2 cellular contexts compared by ENCODE assay signal in the genomic region with DNA sequence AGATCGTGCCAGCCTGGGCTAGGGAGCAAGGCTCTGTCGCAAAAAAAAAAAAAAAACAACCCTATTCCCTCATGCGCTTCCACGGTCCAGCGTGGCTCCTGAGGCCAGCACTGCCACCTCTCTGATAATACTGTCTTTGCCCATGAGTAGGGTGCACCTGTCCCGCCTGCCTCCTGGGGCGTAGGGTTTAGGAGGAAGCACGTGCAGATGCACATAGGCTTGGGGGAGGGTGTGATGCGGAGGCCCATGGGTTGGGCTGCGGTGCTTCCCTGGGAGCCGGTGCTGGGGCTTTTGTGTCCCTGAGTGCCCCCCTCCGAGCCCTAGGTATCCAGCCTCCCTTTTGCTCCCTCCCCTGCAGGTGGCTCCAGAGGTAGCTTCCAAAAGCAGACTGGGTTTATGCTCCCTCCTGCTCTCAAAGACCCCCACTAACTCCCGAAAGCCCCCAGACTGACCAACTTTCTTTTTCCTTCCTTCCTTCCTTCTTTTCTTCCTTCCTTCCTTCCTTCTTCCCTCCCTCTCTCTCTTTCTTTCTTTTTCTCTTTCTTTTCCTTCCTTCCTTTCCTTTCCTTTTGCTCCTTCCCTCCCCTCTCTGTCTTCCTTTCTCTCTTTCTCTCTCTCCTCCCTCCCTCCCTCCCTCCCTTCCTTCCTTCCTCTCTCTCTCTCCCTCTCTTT.
TF ChIP-seq lines count a peak whose summit lies in the region.

No MANE protein-coding gene starts in this region.

TF ChIP-seq in HEK293, 187 proteins besides CTCF, POLR2A, EP300 and RAD21 (continued from another document):
- TF ChIP-seq, protein P1, sequence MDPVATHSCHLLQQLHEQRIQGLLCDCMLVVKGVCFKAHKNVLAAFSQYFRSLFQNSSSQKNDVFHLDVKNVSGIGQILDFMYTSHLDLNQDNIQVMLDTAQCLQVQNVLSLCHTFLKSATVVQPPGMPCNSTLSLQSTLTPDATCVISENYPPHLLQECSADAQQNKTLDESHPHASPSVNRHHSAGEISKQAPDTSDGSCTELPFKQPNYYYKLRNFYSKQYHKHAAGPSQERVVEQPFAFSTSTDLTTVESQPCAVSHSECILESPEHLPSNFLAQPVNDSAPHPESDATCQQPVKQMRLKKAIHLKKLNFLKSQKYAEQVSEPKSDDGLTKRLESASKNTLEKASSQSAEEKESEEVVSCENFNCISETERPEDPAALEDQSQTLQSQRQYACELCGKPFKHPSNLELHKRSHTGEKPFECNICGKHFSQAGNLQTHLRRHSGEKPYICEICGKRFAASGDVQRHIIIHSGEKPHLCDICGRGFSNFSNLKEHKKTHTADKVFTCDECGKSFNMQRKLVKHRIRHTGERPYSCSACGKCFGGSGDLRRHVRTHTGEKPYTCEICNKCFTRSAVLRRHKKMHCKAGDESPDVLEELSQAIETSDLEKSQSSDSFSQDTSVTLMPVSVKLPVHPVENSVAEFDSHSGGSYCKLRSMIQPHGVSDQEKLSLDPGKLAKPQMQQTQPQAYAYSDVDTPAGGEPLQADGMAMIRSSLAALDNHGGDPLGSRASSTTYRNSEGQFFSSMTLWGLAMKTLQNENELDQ (tag by site-specific recombination; IDR thresholded peaks at IDR 0.05; ENCODE audit: low read depth) = no peak
- TF ChIP-seq PRDM1 (tag by site-specific recombination; IDR thresholded peaks at IDR 0.05) = peak; percentile 78
- TF ChIP-seq ZNF558 (tag by site-specific recombination; IDR thresholded peaks at IDR 0.05) = no peak
- TF ChIP-seq ZNF658 (tag by site-specific recombination; IDR thresholded peaks at IDR 0.05) = no peak
- TF ChIP-seq ZNF596 (tag by site-specific recombination; IDR thresholded peaks at IDR 0.05) = 0 out of 2 replicates have a peak, but pooled peaks have one; percentile 15
- TF ChIP-seq ZNF530 (tag by site-specific recombination; IDR thresholded peaks at IDR 0.05; ENCODE audit: low read depth) = no peak
- TF ChIP-seq ZNF366 (tag by site-specific recombination; conservative IDR thresholded peaks at IDR 0.05) = peak; percentile 97
- no peak for TF ChIP-seq ZNF239 (tag by site-specific recombination; IDR thresholded peaks at IDR 0.05)
- TF ChIP-seq, protein P2, sequence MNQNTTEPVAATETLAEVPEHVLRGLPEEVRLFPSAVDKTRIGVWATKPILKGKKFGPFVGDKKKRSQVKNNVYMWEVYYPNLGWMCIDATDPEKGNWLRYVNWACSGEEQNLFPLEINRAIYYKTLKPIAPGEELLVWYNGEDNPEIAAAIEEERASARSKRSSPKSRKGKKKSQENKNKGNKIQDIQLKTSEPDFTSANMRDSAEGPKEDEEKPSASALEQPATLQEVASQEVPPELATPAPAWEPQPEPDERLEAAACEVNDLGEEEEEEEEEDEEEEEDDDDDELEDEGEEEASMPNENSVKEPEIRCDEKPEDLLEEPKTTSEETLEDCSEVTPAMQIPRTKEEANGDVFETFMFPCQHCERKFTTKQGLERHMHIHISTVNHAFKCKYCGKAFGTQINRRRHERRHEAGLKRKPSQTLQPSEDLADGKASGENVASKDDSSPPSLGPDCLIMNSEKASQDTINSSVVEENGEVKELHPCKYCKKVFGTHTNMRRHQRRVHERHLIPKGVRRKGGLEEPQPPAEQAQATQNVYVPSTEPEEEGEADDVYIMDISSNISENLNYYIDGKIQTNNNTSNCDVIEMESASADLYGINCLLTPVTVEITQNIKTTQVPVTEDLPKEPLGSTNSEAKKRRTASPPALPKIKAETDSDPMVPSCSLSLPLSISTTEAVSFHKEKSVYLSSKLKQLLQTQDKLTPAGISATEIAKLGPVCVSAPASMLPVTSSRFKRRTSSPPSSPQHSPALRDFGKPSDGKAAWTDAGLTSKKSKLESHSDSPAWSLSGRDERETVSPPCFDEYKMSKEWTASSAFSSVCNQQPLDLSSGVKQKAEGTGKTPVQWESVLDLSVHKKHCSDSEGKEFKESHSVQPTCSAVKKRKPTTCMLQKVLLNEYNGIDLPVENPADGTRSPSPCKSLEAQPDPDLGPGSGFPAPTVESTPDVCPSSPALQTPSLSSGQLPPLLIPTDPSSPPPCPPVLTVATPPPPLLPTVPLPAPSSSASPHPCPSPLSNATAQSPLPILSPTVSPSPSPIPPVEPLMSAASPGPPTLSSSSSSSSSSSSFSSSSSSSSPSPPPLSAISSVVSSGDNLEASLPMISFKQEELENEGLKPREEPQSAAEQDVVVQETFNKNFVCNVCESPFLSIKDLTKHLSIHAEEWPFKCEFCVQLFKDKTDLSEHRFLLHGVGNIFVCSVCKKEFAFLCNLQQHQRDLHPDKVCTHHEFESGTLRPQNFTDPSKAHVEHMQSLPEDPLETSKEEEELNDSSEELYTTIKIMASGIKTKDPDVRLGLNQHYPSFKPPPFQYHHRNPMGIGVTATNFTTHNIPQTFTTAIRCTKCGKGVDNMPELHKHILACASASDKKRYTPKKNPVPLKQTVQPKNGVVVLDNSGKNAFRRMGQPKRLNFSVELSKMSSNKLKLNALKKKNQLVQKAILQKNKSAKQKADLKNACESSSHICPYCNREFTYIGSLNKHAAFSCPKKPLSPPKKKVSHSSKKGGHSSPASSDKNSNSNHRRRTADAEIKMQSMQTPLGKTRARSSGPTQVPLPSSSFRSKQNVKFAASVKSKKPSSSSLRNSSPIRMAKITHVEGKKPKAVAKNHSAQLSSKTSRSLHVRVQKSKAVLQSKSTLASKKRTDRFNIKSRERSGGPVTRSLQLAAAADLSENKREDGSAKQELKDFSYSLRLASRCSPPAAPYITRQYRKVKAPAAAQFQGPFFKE (tag by site-specific recombination; IDR thresholded peaks at IDR 0.05; ENCODE audit: borderline replicate concordance) = no peak
- TF ChIP-seq ZSCAN23 (tag by site-specific recombination; IDR thresholded peaks at IDR 0.05) = no peak
- TF ChIP-seq EGR2 (tag by site-specific recombination; IDR thresholded peaks at IDR 0.05; ENCODE audit: low read depth) = no peak
- TF ChIP-seq ZBTB20 (tag by site-specific recombination; IDR thresholded peaks at IDR 0.05) = no peak

TF ChIP-seq in WTC11, 78 proteins besides CTCF, POLR2A, EP300 and RAD21 (continued from another document):
- TF ChIP-seq, protein P3, sequence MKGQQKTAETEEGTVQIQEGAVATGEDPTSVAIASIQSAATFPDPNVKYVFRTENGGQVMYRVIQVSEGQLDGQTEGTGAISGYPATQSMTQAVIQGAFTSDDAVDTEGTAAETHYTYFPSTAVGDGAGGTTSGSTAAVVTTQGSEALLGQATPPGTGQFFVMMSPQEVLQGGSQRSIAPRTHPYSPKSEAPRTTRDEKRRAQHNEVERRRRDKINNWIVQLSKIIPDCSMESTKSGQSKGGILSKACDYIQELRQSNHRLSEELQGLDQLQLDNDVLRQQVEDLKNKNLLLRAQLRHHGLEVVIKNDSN (CRISPR knock-in tag; IDR thresholded peaks at IDR 0.05) = 0 out of 2 replicates have a peak, but pooled peaks have one; percentile 3
- TF ChIP-seq, protein P4, sequence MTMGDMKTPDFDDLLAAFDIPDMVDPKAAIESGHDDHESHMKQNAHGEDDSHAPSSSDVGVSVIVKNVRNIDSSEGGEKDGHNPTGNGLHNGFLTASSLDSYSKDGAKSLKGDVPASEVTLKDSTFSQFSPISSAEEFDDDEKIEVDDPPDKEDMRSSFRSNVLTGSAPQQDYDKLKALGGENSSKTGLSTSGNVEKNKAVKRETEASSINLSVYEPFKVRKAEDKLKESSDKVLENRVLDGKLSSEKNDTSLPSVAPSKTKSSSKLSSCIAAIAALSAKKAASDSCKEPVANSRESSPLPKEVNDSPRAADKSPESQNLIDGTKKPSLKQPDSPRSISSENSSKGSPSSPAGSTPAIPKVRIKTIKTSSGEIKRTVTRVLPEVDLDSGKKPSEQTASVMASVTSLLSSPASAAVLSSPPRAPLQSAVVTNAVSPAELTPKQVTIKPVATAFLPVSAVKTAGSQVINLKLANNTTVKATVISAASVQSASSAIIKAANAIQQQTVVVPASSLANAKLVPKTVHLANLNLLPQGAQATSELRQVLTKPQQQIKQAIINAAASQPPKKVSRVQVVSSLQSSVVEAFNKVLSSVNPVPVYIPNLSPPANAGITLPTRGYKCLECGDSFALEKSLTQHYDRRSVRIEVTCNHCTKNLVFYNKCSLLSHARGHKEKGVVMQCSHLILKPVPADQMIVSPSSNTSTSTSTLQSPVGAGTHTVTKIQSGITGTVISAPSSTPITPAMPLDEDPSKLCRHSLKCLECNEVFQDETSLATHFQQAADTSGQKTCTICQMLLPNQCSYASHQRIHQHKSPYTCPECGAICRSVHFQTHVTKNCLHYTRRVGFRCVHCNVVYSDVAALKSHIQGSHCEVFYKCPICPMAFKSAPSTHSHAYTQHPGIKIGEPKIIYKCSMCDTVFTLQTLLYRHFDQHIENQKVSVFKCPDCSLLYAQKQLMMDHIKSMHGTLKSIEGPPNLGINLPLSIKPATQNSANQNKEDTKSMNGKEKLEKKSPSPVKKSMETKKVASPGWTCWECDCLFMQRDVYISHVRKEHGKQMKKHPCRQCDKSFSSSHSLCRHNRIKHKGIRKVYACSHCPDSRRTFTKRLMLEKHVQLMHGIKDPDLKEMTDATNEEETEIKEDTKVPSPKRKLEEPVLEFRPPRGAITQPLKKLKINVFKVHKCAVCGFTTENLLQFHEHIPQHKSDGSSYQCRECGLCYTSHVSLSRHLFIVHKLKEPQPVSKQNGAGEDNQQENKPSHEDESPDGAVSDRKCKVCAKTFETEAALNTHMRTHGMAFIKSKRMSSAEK (CRISPR knock-in tag; IDR thresholded peaks at IDR 0.05; ENCODE audit: borderline replicate concordance) = no peak
- TF ChIP-seq RORB (CRISPR knock-in tag; IDR thresholded peaks at IDR 0.05) = no peak
- TF ChIP-seq CREB1 (CRISPR knock-in tag; IDR thresholded peaks at IDR 0.05) = no peak
- no peak for TF ChIP-seq ZNF416 (CRISPR knock-in tag; IDR thresholded peaks at IDR 0.05)
- TF ChIP-seq RELA (CRISPR knock-in tag; IDR thresholded peaks at IDR 0.05; ENCODE audit: borderline replicate concordance) = no peak
- TF ChIP-seq ZBTB21 (CRISPR knock-in tag; IDR thresholded peaks at IDR 0.05; ENCODE audit: borderline replicate concordance) = no peak
- no peak for TF ChIP-seq SMAD4 (CRISPR knock-in tag; IDR thresholded peaks at IDR 0.05)
- TF ChIP-seq FOXP1 (CRISPR knock-in tag; IDR thresholded peaks at IDR 0.05; ENCODE audit: borderline replicate concordance) = no peak
- TF ChIP-seq, protein P5, sequence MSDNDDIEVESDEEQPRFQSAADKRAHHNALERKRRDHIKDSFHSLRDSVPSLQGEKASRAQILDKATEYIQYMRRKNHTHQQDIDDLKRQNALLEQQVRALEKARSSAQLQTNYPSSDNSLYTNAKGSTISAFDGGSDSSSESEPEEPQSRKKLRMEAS (CRISPR knock-in tag; IDR thresholded peaks at IDR 0.05) = peak; percentile 62; the same call in 1 of the 2 replicates
- no peak for TF ChIP-seq MXD4 (CRISPR knock-in tag; IDR thresholded peaks at IDR 0.05; ENCODE audit: borderline replicate concordance)
- no peak for TF ChIP-seq NFE2L1 (CRISPR knock-in tag; IDR thresholded peaks at IDR 0.05)
- no peak for TF ChIP-seq NFATC4 (CRISPR knock-in tag; IDR thresholded peaks at IDR 0.05)
- peak; percentile 54 for TF ChIP-seq ZNF423 (CRISPR knock-in tag; IDR thresholded peaks at IDR 0.05)
- no peak for TF ChIP-seq KAT7 (CRISPR knock-in tag; IDR thresholded peaks at IDR 0.05; ENCODE audit: borderline replicate concordance)
- no peak for TF ChIP-seq JAZF1 (CRISPR knock-in tag; IDR thresholded peaks at IDR 0.05)
- TF ChIP-seq TEAD4 (CRISPR knock-in tag; IDR thresholded peaks at IDR 0.05) = no peak
- no peak for TF ChIP-seq OVOL2 (CRISPR knock-in tag; IDR thresholded peaks at IDR 0.05; ENCODE audit: borderline replicate concordance)
- no peak for TF ChIP-seq ZNF219 (CRISPR knock-in tag; IDR thresholded peaks at IDR 0.05; ENCODE audit: borderline replicate concordance)
- TF ChIP-seq ZNF263 (CRISPR knock-in tag; IDR thresholded peaks at IDR 0.05; ENCODE audit: low read depth) = no peak
- TF ChIP-seq CBFB (CRISPR knock-in tag; IDR thresholded peaks at IDR 0.05; ENCODE audit: low read depth) = no peak
- no peak for TF ChIP-seq MYBL2 (CRISPR knock-in tag; IDR thresholded peaks at IDR 0.05)
- no peak for TF ChIP-seq EMX1 (CRISPR knock-in tag; IDR thresholded peaks at IDR 0.05)
- TF ChIP-seq, protein P6, sequence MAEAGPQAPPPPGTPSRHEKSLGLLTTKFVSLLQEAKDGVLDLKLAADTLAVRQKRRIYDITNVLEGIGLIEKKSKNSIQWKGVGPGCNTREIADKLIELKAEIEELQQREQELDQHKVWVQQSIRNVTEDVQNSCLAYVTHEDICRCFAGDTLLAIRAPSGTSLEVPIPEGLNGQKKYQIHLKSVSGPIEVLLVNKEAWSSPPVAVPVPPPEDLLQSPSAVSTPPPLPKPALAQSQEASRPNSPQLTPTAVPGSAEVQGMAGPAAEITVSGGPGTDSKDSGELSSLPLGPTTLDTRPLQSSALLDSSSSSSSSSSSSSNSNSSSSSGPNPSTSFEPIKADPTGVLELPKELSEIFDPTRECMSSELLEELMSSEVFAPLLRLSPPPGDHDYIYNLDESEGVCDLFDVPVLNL (CRISPR knock-in tag; IDR thresholded peaks at IDR 0.05; ENCODE audit: borderline replicate concordance, low read depth) = no peak
- TF ChIP-seq SOX15 (CRISPR knock-in tag; IDR thresholded peaks at IDR 0.05) = no peak
TF ChIP-seq in WTC11: peak in this region for 4.
